ENCODE assay signal across 20 cellular contexts in the genomic region with DNA sequence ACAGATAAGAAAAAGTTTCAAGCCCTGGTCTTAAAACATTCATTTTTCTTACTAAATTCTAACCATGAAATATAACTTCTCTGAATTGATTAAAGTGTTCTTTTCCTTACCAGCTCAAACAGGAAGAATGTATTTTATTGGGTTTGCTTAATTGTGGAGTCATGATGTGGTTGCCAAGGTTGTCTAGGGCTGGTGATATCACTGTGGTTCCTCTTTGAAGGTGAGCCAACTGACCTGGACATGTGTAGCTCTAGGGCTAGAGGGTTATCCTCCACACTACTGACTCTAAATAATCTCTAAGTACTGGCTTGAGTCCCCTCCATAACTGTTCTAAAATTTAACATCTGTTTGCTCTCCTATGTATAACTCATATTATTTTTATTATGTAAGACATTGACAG.
"Had no signal": no experiment of that assay in that cellular context is flagged by ENCODE, and none has a peak within 500 bp of the region (broad histone marks: within the 10 kb centered on the region; RNA-seq: fewer than 3 reads in every experiment).

No MANE protein-coding gene starts in this region.

- H3K4me3 ChIP-seq: coronary artery, dorsolateral prefrontal cortex, esophagus squamous epithelium, gastrocnemius medialis, heart right ventricle, left lung, lower lobe of right lung had no signal

- DNase-seq: dermis blood vessel endothelial cell; dorsolateral prefrontal cortex; effector CD4-positive, alpha-beta T cell; effector memory CD4-positive, alpha-beta T cell; esophagus squamous epithelium; foreskin fibroblast; foreskin melanocyte; gastrocnemius medialis; glutamatergic neuron; head of caudate nucleus; heart right ventricle; hippocampal formation; left colon; left lung; left ventricle myocardium superior; lower lobe of right lung; mesenchymal stem cell; naive B cell had no signal

- ATAC-seq: esophagus mucosa, gastrocnemius medialis, heart right ventricle, left colon, left lung, left ventricle myocardium superior, lower lobe of right lung had no signal

- H3K27ac ChIP-seq: coronary artery, dorsolateral prefrontal cortex, esophagus squamous epithelium, gastrocnemius medialis, heart right ventricle, left lung, lower lobe of right lung had no signal
